8 cellular contexts compared by ENCODE assay signal in the genomic region with DNA sequence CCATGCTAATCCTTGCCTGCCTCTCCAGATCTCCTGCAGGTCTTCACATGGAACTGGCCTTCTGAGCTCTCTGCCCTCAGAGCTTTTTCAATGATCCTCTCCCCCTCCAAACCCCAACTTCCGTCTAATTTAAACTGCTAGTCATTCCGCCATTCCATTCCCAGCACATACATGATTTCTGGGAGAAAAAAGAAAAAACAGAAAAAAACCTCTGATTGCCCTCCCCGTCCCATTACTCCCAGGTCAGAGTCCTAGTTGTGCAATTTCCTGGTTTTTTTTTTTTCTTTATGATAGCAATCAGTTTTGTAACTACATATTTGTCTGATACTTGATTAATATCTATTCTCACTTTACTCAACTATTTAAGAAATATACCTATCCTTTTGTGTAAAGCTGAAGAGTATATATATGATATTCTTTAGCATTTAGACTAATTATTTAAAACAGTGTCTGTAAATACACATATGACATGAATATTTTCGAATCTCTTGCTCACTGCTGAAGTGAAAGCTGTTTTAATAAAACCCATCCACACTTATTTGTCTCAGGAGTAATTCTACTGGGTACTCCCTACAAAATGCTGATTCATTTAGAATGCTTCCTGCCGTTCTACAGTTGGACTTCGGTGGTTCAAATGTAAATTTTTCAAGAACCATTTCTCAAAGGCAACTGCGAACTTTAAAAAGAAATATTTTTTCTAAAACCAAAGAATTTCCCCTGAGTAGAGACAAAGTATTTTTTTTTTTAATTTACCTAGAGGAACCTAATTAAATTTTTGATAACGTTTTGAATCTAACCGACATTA. TPM values are rescaled to one million over a fixed set of nuclear protein-coding genes. Genes with fewer than 3 reads are reported as not detected.
DNase-seq lines count a peak whose midpoint lies in the region; ATAC-seq, FAIRE-seq and TF ChIP-seq lines count a peak whose summit lies in the region.

No MANE protein-coding gene starts in this region.

- no peak overlapping the region for H2AFZ ChIP-seq in Karpas-422 (ENCODE audit: low read length)

- 12 to 19% (median 17%) methylated on average over 9 of the region's 9 CpGs for WGBS in adrenal gland, 4 donors

- H3K9ac ChIP-seq in Karpas-422 (ENCODE audit: low read length) (peak overlapping the region; percentile 88), kidney (ENCODE audit: low read length in 2 of 2) (peak overlapping the region; percentile 76 to 93)

- H3K27me3 ChIP-seq in Karpas-422 (ENCODE audit: low read length) (no peaks in the 10 kb centered on the region), adrenal gland (no peaks in the 10 kb centered on the region)

- H3K27ac ChIP-seq in Karpas-422 (ENCODE audit: low read length) (peak overlapping the region; percentile 69), adrenal gland (peak overlapping the region; percentile 68 to 94 (median 88)), kidney (ENCODE audit: low read depth in 2 of 2, low read length in 2 of 2) (peak overlapping the region; percentile 52 to 95)

- H3K36me3 ChIP-seq in Karpas-422 (ENCODE audit: insufficient read depth, low read length) = peaks cover 45% of the 10 kb centered on the region
- peaks cover 0 to 37% of the 10 kb centered on the region in 2 donors for H3K36me3 ChIP-seq in adrenal gland (replicated peaks in 1 of 2)
- peaks cover 9 to 29% of the 10 kb centered on the region in 2 donors for H3K36me3 ChIP-seq in kidney (ENCODE audit: control insufficient read depth in 1 of 2, insufficient read depth in 2 of 2, low read length in 2 of 2)

- no peak for ATAC-seq in GM19452 (IDR thresholded peaks at IDR 0.05; ENCODE audit: unreplicated experiment)

- H3K4me3 ChIP-seq in Karpas-422 (ENCODE audit: low read length) (peak overlapping the region; percentile 78), adrenal gland (peak overlapping the region in 2 of 4 donors; percentile 69 to 86), kidney (ENCODE audit: low read length in 2 of 2) (peak overlapping the region; percentile 93 to 97)

- H3K4me1 ChIP-seq in Karpas-422 (ENCODE audit: low read length) = peaks cover 16% of the 10 kb centered on the region
- peaks cover 9 to 15% of the 10 kb centered on the region in 2 donors for H3K4me1 ChIP-seq in adrenal gland (replicated peaks in 1 of 2)
- H3K4me1 ChIP-seq in kidney (ENCODE audit: control insufficient read depth in 1 of 2, insufficient read depth in 1 of 2, low read depth in 1 of 2, low read length in 2 of 2) = peaks cover 0 to 4% of the 10 kb centered on the region in 2 donors

- peak; percentile 62 for FAIRE-seq in kidney (lab: Jason Lieb, UNC)

- DNase-seq in DMS53 treated with DMSO at 0.1 percent for 48 hours (lab: John Stamatoyannopoulos, UW; ENCODE audit: unreplicated experiment) (peak; percentile 25), Karpas-422 (peak; percentile 61), adrenal gland (no peak), kidney (no peak), superior temporal gyrus (ENCODE audit: extremely low spot score) (peak; percentile 48), NK-92 (lab: John Stamatoyannopoulos, UW; ENCODE audit: unreplicated experiment) (no peak)
- DNase-seq in activated effector memory CD4-positive, alpha-beta T cell treated with Interleukin-2 at 50 U/mL for 16 hours = no peak

- no peak for TF ChIP-seq POLR2A in adrenal gland (IDR thresholded peaks at IDR 0.05)

- H4K20me1 ChIP-seq in Karpas-422 (ENCODE audit: insufficient read depth, low read depth, low read length) = peaks cover 4% of the 10 kb centered on the region; the same call in 1 of the 2 replicates

- H3K9me3 ChIP-seq in Karpas-422 (ENCODE audit: low read length) (no peaks in the 10 kb centered on the region), adrenal gland (replicated peaks in 1 of 3) (no peaks in the 10 kb centered on the region), kidney (ENCODE audit: control insufficient read depth in 1 of 2, low read length in 2 of 2) (no peaks in the 10 kb centered on the region)

- no peak for TF ChIP-seq CTCF in adrenal gland (IDR thresholded peaks at IDR 0.05)
- TF ChIP-seq CTCF in kidney (IDR thresholded peaks at IDR 0.05; ENCODE audit: borderline replicate concordance, extremely low read depth, insufficient read depth) = no peak

- intact Hi-C loops in adrenal gland (cut with DNase I) = loop anchor here (10.0 kb wide), 2 partner anchors 91 to 841 kb away; no protein-coding TSS in a partner anchor
- intact Hi-C loops in kidney (cut with DNase I) = no loop called here

- H3K79me2 ChIP-seq in Karpas-422 (ENCODE audit: low read length) = peaks cover 49% of the 10 kb centered on the region

- no peaks in the 10 kb centered on the region for H3K9me2 ChIP-seq in Karpas-422 (replicated peaks; ENCODE audit: insufficient read depth, low read length)

- peak overlapping the region; percentile 89 for H3K4me2 ChIP-seq in Karpas-422 (ENCODE audit: low read depth, low read length, poor library complexity, severe bottlenecking)

RNA-seq across cellular contexts. Expression of a gene that starts 1.5 kb away (rescaled TPM):
- 220 and 522 TPM in 2 replicates for total RNA-seq in Karpas-422 (2014; rRNA removed; shearing (Covaris generic); ENCODE audit: low replicate concordance)
- total RNA-seq in adrenal gland (100 to 1,000 TPM in 7 of 8 donors, 10 to 100 TPM in 1; 94.2 to 253 (median 184) TPM), kidney (220 TPM)
- polyA plus RNA-seq in adrenal gland (100 to 1,000 TPM; 109 to 227 (median 138) TPM), kidney (ENCODE audit: insufficient read depth, low read depth, low replicate concordance) (583 TPM)

RNA-seq across cellular contexts. Expression of a gene that starts 7.2 kb away (rescaled TPM):
- 18.8 and 28.4 TPM in 2 replicates for total RNA-seq in Karpas-422 (2014; rRNA removed; shearing (Covaris generic); ENCODE audit: low replicate concordance)
- 10 to 100 TPM in 5 of 8 donors, 1 to 10 TPM in 3; 3.0 to 14.5 (median 10.6) TPM for total RNA-seq in adrenal gland
- 10 to 100 TPM in 1 of 3 donors, 1 to 10 TPM in 2; 2.0 to 14.5 (median 3.1) TPM for polyA plus RNA-seq in adrenal gland
- total RNA-seq in kidney = 7.2 TPM
- 5.4 TPM for polyA plus RNA-seq in kidney (ENCODE audit: insufficient read depth, low read depth, low replicate concordance)

Comparison
In these comparisons a context has a peak if more than half of its experiments do, and no peak if none do; other contexts are left out.
1. DNase-seq: peak in DMS53 treated with DMSO at 0.1 percent for 48 hours (single experiment), Karpas-422 (single experiment) and superior temporal gyrus (single experiment); none in adrenal gland (0 of 7), kidney (single experiment), activated effector memory CD4-positive, alpha-beta T cell treated with Interleukin-2 at 50 U/mL for 16 hours (single experiment) and NK-92 (single experiment).
2. Peak in every context shown above with its lines, with median percentiles within 50 percentile points of each other: H3K27ac ChIP-seq.